ENCODE assay signal across 16 cellular contexts in genomic region chr1:100907887-100908286, GRCh38. TPM values are rescaled to one million over a fixed set of nuclear protein-coding genes. Genes with fewer than 3 reads are reported as not detected.
DNase-seq lines count a peak whose midpoint lies in the region; ATAC-seq and TF ChIP-seq lines count a peak whose summit lies in the region.
"Had no signal": no experiment of that assay in that cellular context is flagged by ENCODE, and none has a peak within 500 bp of the region (broad histone marks: within the 10 kb centered on the region; RNA-seq: fewer than 3 reads in every experiment).

No MANE protein-coding gene starts in this region.

- CTCF ChIA-PET in CD8-positive, alpha-beta T cell (lab: Charles Lee): interaction anchor here (4.0 kb wide), 1 partner anchor 380 kb away, joined by 30 read pairs; no protein-coding TSS in a partner anchor

- H3K4me3 Mint-ChIP-seq in CD4-positive, CD25-positive, alpha-beta regulatory T cell: no peak overlapping the region
- no peak overlapping the region for H3K4me3 Mint-ChIP-seq in CD8-positive, alpha-beta T cell
- H3K4me3 Mint-ChIP-seq in brain: no peak overlapping the region
- no peak overlapping the region for H3K4me3 Mint-ChIP-seq in naive thymus-derived CD8-positive, alpha-beta T cell

- POLR2A ChIA-PET in CD8-positive, alpha-beta T cell (lab: Charles Lee): interaction anchor here (1.1 kb wide), 1 partner anchor 137 kb away, joined by 3 read pairs; no protein-coding TSS in a partner anchor
- POLR2A ChIA-PET in naive thymus-derived CD8-positive, alpha-beta T cell (lab: Charles Lee): interaction anchor here (2.6 kb wide), 1 partner anchor 11 kb away, joined by 10 read pairs; no protein-coding TSS in a partner anchor

- H3K27ac ChIP-seq in CD4-positive, CD25-positive, alpha-beta regulatory T cell (ENCODE audit: insufficient read depth, low read length, poor library complexity, severe bottlenecking): no peak overlapping the region
- no peak overlapping the region for H3K27ac ChIP-seq in CD8-positive, alpha-beta T cell (ENCODE audit: low read depth, low read length)
- H3K27ac ChIP-seq: PC-9 had no signal

- no peaks in the 10 kb centered on the region for H3K4me1 ChIP-seq in CD4-positive, CD25-positive, alpha-beta regulatory T cell (ENCODE audit: control insufficient read depth, insufficient read depth, low read length, poor library complexity, severe bottlenecking)
- peaks cover 9% of the 10 kb centered on the region for H3K4me1 ChIP-seq in CD8-positive, alpha-beta T cell (ENCODE audit: insufficient read depth, low read length)
- H3K4me1 ChIP-seq: BE2C had no signal

- H3K36me3 ChIP-seq in CD4-positive, CD25-positive, alpha-beta regulatory T cell (ENCODE audit: control insufficient read depth, insufficient read depth, low read length): peaks cover 82% of the 10 kb centered on the region
- peaks cover 4% of the 10 kb centered on the region for H3K36me3 ChIP-seq in CD8-positive, alpha-beta T cell (ENCODE audit: insufficient read depth, low read length)

- no peak for DNase-seq in CD4-positive, CD25-positive, alpha-beta regulatory T cell
- no peak for DNase-seq in CD8-positive, alpha-beta T cell
- no peak for DNase-seq in naive thymus-derived CD8-positive, alpha-beta T cell
- DNase-seq in GM03348 (ENCODE audit: low spot score) (no peak), NCI-H345 (lab: John Stamatoyannopoulos, UW) (no peak)
- DNase-seq: BE2C, COR-L47, DMS53, NCI-H146, NCI-H2081 treated with DMSO at 0.1 percent for 48 hours, NCI-H2227 treated with DMSO at 0.1 percent for 48 hours, NCI-H69, PC-9 had no signal

- no peak for ATAC-seq in CD4-positive, CD25-positive, alpha-beta regulatory T cell (ENCODE audit: low read depth in 2 of 2)
- no peak for ATAC-seq in CD8-positive, alpha-beta T cell
- ATAC-seq in naive thymus-derived CD8-positive, alpha-beta T cell: no peak
- no peak for ATAC-seq in GM18870 (IDR thresholded peaks at IDR 0.05; ENCODE audit: unreplicated experiment)
- ATAC-seq: HCT116 had no signal

- TF ChIP-seq CTCF in CD8-positive, alpha-beta T cell (IDR thresholded peaks at IDR 0.05): no peak
- TF ChIP-seq CTCF in brain (conservative IDR thresholded peaks at IDR 0.05): no peak

- peaks cover 55% of the 10 kb centered on the region for H3K36me3 Mint-ChIP-seq in CD4-positive, CD25-positive, alpha-beta regulatory T cell
- H3K36me3 Mint-ChIP-seq in CD8-positive, alpha-beta T cell: peaks cover 75% of the 10 kb centered on the region
- H3K36me3 Mint-ChIP-seq in brain: peaks cover 66% of the 10 kb centered on the region
- peaks cover 6 to 79% (median 42%) of the 10 kb centered on the region in 3 donors for H3K36me3 Mint-ChIP-seq in naive thymus-derived CD8-positive, alpha-beta T cell

- peaks cover 0 to 2% (median 0%) of the 10 kb centered on the region in 7 donors for H3K9me3 Mint-ChIP-seq in CD4-positive, CD25-positive, alpha-beta regulatory T cell
- peaks cover 4% of the 10 kb centered on the region for H3K9me3 Mint-ChIP-seq in CD8-positive, alpha-beta T cell
- H3K9me3 Mint-ChIP-seq in brain: peaks cover 0 to 8% (median 5%) of the 10 kb centered on the region in 5 experiments
- H3K9me3 Mint-ChIP-seq in naive thymus-derived CD8-positive, alpha-beta T cell: peaks cover 0 to 4% (median 0%) of the 10 kb centered on the region in 9 donors

- peaks cover 0 to 2% of the 10 kb centered on the region in 2 experiments for H3K9me3 ChIP-seq in CD4-positive, CD25-positive, alpha-beta regulatory T cell (ENCODE audit: control insufficient read depth in 2 of 2, low read length in 2 of 2)
- H3K9me3 ChIP-seq in CD8-positive, alpha-beta T cell (ENCODE audit: low read length): no peaks in the 10 kb centered on the region
- H3K9me3 ChIP-seq: BE2C had no signal

- no peak overlapping the region for H3K4me3 ChIP-seq in CD4-positive, CD25-positive, alpha-beta regulatory T cell (ENCODE audit: low read depth, low read length)
- H3K4me3 ChIP-seq in CD8-positive, alpha-beta T cell (ENCODE audit: low read depth, low read length): no peak overlapping the region
- H3K4me3 ChIP-seq: PC-9 had no signal

- no peaks in the 10 kb centered on the region for H3K27me3 Mint-ChIP-seq in CD4-positive, CD25-positive, alpha-beta regulatory T cell
- H3K27me3 Mint-ChIP-seq in CD8-positive, alpha-beta T cell (ENCODE audit: low read depth): no peaks in the 10 kb centered on the region
- no peaks in the 10 kb centered on the region for H3K27me3 Mint-ChIP-seq in brain
- no peaks in the 10 kb centered on the region for H3K27me3 Mint-ChIP-seq in naive thymus-derived CD8-positive, alpha-beta T cell

- intact Hi-C loops in CD8-positive, alpha-beta T cell (cut with DNase I, micrococcal nuclease): no loop called here

- no peaks in the 10 kb centered on the region for H3K27me3 ChIP-seq in CD4-positive, CD25-positive, alpha-beta regulatory T cell (ENCODE audit: control insufficient read depth, insufficient read depth, low read length)
- H3K27me3 ChIP-seq in CD8-positive, alpha-beta T cell (ENCODE audit: insufficient read depth, low read length): no peaks in the 10 kb centered on the region
- H3K27me3 ChIP-seq: BE2C had no signal

- peaks cover 24 to 44% (median 35%) of the 10 kb centered on the region in 4 donors for H3K4me1 Mint-ChIP-seq in CD4-positive, CD25-positive, alpha-beta regulatory T cell
- H3K4me1 Mint-ChIP-seq in CD8-positive, alpha-beta T cell (ENCODE audit: low read depth): peaks cover 51% of the 10 kb centered on the region
- peaks cover 14% of the 10 kb centered on the region for H3K4me1 Mint-ChIP-seq in brain
- H3K4me1 Mint-ChIP-seq in naive thymus-derived CD8-positive, alpha-beta T cell: peaks cover 17 to 43% (median 40%) of the 10 kb centered on the region in 4 donors

- peak overlapping the region; percentile 1 to 90 (median 89) for H3K27ac Mint-ChIP-seq in CD4-positive, CD25-positive, alpha-beta regulatory T cell
- peak overlapping the region; percentile 69 for H3K27ac Mint-ChIP-seq in CD8-positive, alpha-beta T cell
- H3K27ac Mint-ChIP-seq in brain: peak overlapping the region in 3 of 5 experiments; percentile 1 to 7 (median 4)
- H3K27ac Mint-ChIP-seq in naive thymus-derived CD8-positive, alpha-beta T cell: peak overlapping the region in 8 of 10 donors; percentile 7 to 81 (median 50)

RNA-seq across cellular contexts. Expression of gene SLC30A7, which starts 12.0 kb away (rescaled TPM):
- total RNA-seq in CD4-positive, CD25-positive, alpha-beta regulatory T cell: 29.1 TPM
- 10 to 100 TPM; 12.8 to 16.8 (median 13.9) TPM for polyA plus RNA-seq in CD4-positive, CD25-positive, alpha-beta regulatory T cell
- 10 to 100 TPM; 18.8 to 20.2 TPM for total RNA-seq in CD8-positive, alpha-beta T cell
- polyA plus RNA-seq in brain (ENCODE audit: insufficient read depth, low read depth, low replicate concordance): 1.8 TPM
- total RNA-seq in naive thymus-derived CD8-positive, alpha-beta T cell: 10 to 100 TPM; 34.1 to 37.0 TPM
- polyA plus RNA-seq in naive thymus-derived CD8-positive, alpha-beta T cell: 10 to 100 TPM in 2 of 3 donors, 1 to 10 TPM in 1; 8.1 to 10.8 (median 10.5) TPM

RNA-seq across cellular contexts. Expression of gene EXTL2, which starts 13.2 kb away (rescaled TPM):
- 1.6 TPM for total RNA-seq in CD4-positive, CD25-positive, alpha-beta regulatory T cell
- polyA plus RNA-seq in CD4-positive, CD25-positive, alpha-beta regulatory T cell: 1 to 10 TPM in 2 of 4 donors, under 1 TPM in 2; 0.91 to 2.7 (median 1.3) TPM
- total RNA-seq in CD8-positive, alpha-beta T cell: 1 to 10 TPM; 1.2 to 2.1 TPM
- 12.4 TPM for polyA plus RNA-seq in brain (ENCODE audit: insufficient read depth, low read depth, low replicate concordance)
- total RNA-seq in naive thymus-derived CD8-positive, alpha-beta T cell: 1 to 10 TPM; 4.4 to 6.2 TPM
- polyA plus RNA-seq in naive thymus-derived CD8-positive, alpha-beta T cell: 1 to 10 TPM; 4.6 to 7.6 (median 5.1) TPM

Comparison
In these comparisons a context has a peak if more than half of its experiments do, and no peak if none do; other contexts are left out.
1. H3K27ac Mint-ChIP-seq: peak in every context shown above with its lines; median percentile 89 in CD4-positive, CD25-positive, alpha-beta regulatory T cell; 69 in CD8-positive, alpha-beta T cell; 50 in naive thymus-derived CD8-positive, alpha-beta T cell; 4 in brain.